Comparison of ENCODE assay signal across 9 cellular contexts in genomic region chr1:108574008-108574407, GRCh38.
"Had no signal": no experiment of that assay in that cellular context is flagged by ENCODE, and none has a peak within 500 bp of the region (broad histone marks: within the 10 kb centered on the region; RNA-seq: fewer than 3 reads in every experiment).

No MANE protein-coding gene starts in this region.

- H3K4me3 Mint-ChIP-seq: GM23338 had no signal

- H3K4me1 ChIP-seq: HAP-1 had no signal

- H3K4me3 ChIP-seq: GM23338, HAP-1 had no signal

- DNase-seq: H7, IMR-90, KBM-7 had no signal

- FAIRE-seq: H1, HTR-8/SVneo had no signal

- H3K4me1 Mint-ChIP-seq: GM23338 had no signal

- H3K9me3 ChIP-seq: HAP-1 had no signal

- H3K36me3 ChIP-seq: HAP-1 had no signal

- ATAC-seq: GM23338, HCT116 had no signal

- H3K27ac Mint-ChIP-seq: GM23338 had no signal

- H3K27ac ChIP-seq: KMS-11 had no signal
